1 cellular context compared by ENCODE assay signal in the genomic region with DNA sequence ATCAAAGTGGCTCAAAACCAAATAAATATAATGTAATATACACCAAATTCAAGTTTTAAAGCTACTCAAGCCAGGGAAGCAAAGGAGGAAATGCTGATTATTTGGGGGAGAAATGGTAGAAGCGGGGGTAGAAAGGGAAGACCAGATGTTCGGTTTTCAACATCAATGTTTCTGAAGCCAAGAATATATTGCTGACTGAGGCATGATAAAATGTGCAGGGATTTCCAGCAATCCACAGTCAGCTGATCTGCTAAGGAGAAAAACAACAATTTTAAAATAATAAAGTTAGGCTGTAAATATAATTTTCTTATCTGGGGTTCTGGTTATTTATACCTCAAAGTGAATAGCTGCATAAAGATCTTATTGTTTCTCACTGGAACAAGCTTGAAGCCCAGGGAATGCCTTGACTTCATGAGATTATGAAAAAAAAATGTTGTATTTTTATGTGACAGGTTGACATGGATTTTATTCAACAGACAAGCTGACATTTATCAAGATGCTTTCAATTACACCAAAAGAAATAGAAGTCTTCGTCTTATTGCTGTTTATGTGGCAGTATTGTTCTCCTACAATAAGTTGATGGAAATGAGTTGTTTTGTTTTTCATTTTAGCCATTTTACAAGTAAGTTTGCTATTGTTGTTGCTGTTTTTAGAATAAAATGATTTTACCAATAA.
TF ChIP-seq lines count a peak whose summit lies in the region.

No MANE protein-coding gene starts in this region.

TF ChIP-seq in endothelial cell of umbilical vein, 7 proteins besides CTCF, POLR2A, EP300 and RAD21:
- no peak for TF ChIP-seq GATA2 (IDR thresholded peaks at IDR 0.05; ENCODE audit: insufficient read depth, insufficient read length, low read depth, low read length)
- TF ChIP-seq FOS (IDR thresholded peaks at IDR 0.05; ENCODE audit: borderline replicate concordance, insufficient read depth, low read length) = no peak
- no peak for TF ChIP-seq JUN (IDR thresholded peaks at IDR 0.05; ENCODE audit: borderline replicate concordance, insufficient read depth, insufficient read length, low read depth)
- no peak for TF ChIP-seq POLR2AphosphoS5 (IDR thresholded peaks at IDR 0.05; ENCODE audit: insufficient read depth, low read depth, low read length)
- no peak for TF ChIP-seq EZH2 (IDR thresholded peaks at IDR 0.05; ENCODE audit: borderline replicate concordance, low read depth, low read length, severe bottlenecking)
- no peak for TF ChIP-seq MYC (IDR thresholded peaks at IDR 0.05; ENCODE audit: low read depth, low read length)
- TF ChIP-seq, protein P1, sequence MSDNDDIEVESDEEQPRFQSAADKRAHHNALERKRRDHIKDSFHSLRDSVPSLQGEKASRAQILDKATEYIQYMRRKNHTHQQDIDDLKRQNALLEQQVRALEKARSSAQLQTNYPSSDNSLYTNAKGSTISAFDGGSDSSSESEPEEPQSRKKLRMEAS (IDR thresholded peaks at IDR 0.05; ENCODE audit: insufficient read depth, insufficient read length) = no peak
TF ChIP-seq in endothelial cell of umbilical vein: peak in this region for 0.
